30 cellular contexts compared by ENCODE assay signal in genomic region chr4:23298371-23298770, GRCh38.
"Had no signal": no experiment of that assay in that cellular context is flagged by ENCODE, and none has a peak within 500 bp of the region (broad histone marks: within the 10 kb centered on the region; RNA-seq: fewer than 3 reads in every experiment).

No MANE protein-coding gene starts in this region.

- H3K9me3 ChIP-seq: adrenal gland, body of pancreas, breast epithelium had no signal

- H3K27ac ChIP-seq: adrenal gland, body of pancreas, brain microvascular endothelial cell, breast epithelium, VCaP had no signal

- H3K36me3 ChIP-seq: adrenal gland, brain microvascular endothelial cell, breast epithelium had no signal

- H3K4me3 ChIP-seq: adrenal gland, body of pancreas, breast epithelium had no signal

- H3K27me3 ChIP-seq: adrenal gland, body of pancreas, brain microvascular endothelial cell, breast epithelium had no signal

- ATAC-seq: activated CD8-positive, alpha-beta T cell treated with anti-CD3 and anti-CD28 coated beads for 36 hours; activated naive CD4-positive, alpha-beta T cell treated with anti-CD3 and anti-CD28 coated beads, Interleukin-2, amount 50 U/mL, for 72 hours; activated T-cell treated with anti-CD3 and anti-CD28 coated beads, Interleukin-2, amount 50 U/mL, for 4 hours; activated T-cell treated with anti-CD3 and anti-CD28 coated beads, Interleukin-2, amount 50 U/mL, for 72 hours; activated T-helper 17 cell treated with anti-CD3 and anti-CD28 coated beads, Interleukin-2, amount 50 U/mL, for 72 hours; body of pancreas had no signal

- H3K4me1 ChIP-seq: adrenal gland, body of pancreas, breast epithelium had no signal

- DNase-seq: activated B cell treated with CpG ODN at 0.5 μM for 24 hours; activated CD4-positive, alpha-beta memory T cell treated with anti-CD3 and anti-CD28 coated beads for 36 hours; activated CD4-positive, alpha-beta T cell treated with anti-CD3 and anti-CD28 coated beads for 4 hours; activated CD4-positive, alpha-beta T cell treated with anti-CD3 and anti-CD28 coated beads, Interleukin-2, amount 10 ng/mL, durations not matched to agents 24 days and 14 days; activated CD4-positive, alpha-beta T cell treated with anti-CD3 and anti-CD28 coated beads, Interleukin-2, amount 50 U/mL, for 1 hour; activated CD4-positive, alpha-beta T cell treated with anti-CD3 and anti-CD28 coated beads, Interleukin-2, amount 50 U/mL, for 4 hours; activated CD4-positive, CD25-positive, alpha-beta regulatory T cell treated with anti-CD3 and anti-CD28 coated beads, Interleukin-2, amount 50 U/mL, for 72 hours; activated CD8-positive, alpha-beta memory T cell treated with anti-CD3 and anti-CD28 coated beads, Interleukin-2, amount 50 U/mL, for 4 hours; activated CD8-positive, alpha-beta T cell treated with anti-CD3 and anti-CD28 coated beads for 36 hours; activated effector memory CD4-positive, alpha-beta T cell treated with anti-CD3 and anti-CD28 coated beads, Interleukin-2, amount 50 U/mL, for 16 hours; activated gamma-delta T cell treated with Interleukin-2 at 50 U/mL for 16 hours; activated naive CD4-positive, alpha-beta T cell; activated naive CD4-positive, alpha-beta T cell treated with anti-CD3 and anti-CD28 coated beads for 36 hours; activated naive CD4-positive, alpha-beta T cell treated with anti-CD3 and anti-CD28 coated beads, Interleukin-2, amount 50 U/mL, for 16 hours; activated naive CD8-positive, alpha-beta T cell treated with anti-CD3 and anti-CD28 coated beads for 36 hours; activated T-cell treated with anti-CD3 and anti-CD28 coated beads for 4 hours; activated T-cell treated with anti-CD3 and anti-CD28 coated beads, Interleukin-2, amount 50 U/mL, for 1 hour; activated T-cell treated with anti-CD3 and anti-CD28 coated beads, Interleukin-2, amount 50 U/mL, for 4 hours; activated T-cell treated with anti-CD3 and anti-CD28 coated beads, Interleukin-2, amount 50 U/mL, for 72 hours; adrenal gland; amniotic stem cell; aorta; body of pancreas; brain microvascular endothelial cell; central memory CD4-positive, alpha-beta T cell; T-helper 9 cell had no signal
